11 cellular contexts compared by ENCODE assay signal in the genomic region with DNA sequence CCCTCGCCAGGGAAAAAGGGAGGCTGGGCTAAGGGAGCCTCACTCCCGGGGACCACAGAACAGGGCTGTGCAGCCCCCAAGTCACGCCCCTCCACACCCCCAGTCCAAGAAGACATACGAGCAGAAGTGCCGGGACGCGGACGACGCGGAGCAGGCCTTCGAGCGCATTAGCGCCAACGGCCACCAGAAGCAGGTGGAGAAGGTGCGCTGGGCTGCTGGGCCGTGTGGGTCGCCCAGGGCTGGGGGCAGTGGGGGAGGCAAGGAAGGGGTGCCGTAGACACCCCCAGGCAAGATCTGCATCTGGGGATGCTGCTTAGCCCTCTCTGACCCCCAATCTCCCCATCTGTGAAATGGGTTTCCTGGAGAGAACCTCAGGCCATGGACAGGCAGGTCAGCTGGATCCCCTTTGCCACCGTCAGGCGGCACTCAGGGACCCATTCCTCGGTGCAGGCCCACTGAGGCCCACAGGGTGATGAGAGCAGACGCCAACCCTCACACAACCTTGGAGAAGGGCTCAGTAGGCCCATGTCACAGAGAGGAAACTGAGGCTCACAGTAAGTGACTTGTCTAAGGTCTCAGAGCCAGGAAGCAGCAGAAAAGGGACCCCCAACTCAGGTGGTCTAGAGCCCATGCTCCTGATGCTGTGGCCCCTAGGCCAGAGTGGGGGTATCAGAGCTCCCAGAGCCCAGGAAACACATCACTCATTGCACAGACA. TPM values are rescaled to one million over a fixed set of nuclear protein-coding genes. Genes with fewer than 3 reads are reported as not detected.
DNase-seq lines count a peak whose midpoint lies in the region; ATAC-seq and TF ChIP-seq lines count a peak whose summit lies in the region.
"Had no signal": no experiment of that assay in that cellular context is flagged by ENCODE, and none has a peak within 500 bp of the region (broad histone marks: within the 10 kb centered on the region; RNA-seq: fewer than 3 reads in every experiment).

No MANE protein-coding gene starts in this region.

- no peak overlapping the region for H3K9ac ChIP-seq in HUES48 (ENCODE audit: low read depth, low read length)
- no peak overlapping the region for H3K9ac ChIP-seq in skeletal muscle satellite cell (ENCODE audit: low read depth, low read length)

- H3K27me3 ChIP-seq in HUES48 (ENCODE audit: control insufficient read depth, insufficient read depth, low read length): peaks cover 3% of the 10 kb centered on the region
- peaks cover 2% of the 10 kb centered on the region for H3K27me3 ChIP-seq in skeletal muscle satellite cell (ENCODE audit: control insufficient read depth, insufficient read depth, low read length)

- DNase-seq in astrocyte of the cerebellum (ENCODE audit: low read depth) (no peak), DMS 273 (lab: John Stamatoyannopoulos, UW; ENCODE audit: unreplicated experiment) (no peak), GM13977 (ENCODE audit: low spot score) (no peak)
- DNase-seq in effector CD4-positive, alpha-beta T cell: no peak
- DNase-seq: stimulated activated naive CD4-positive, alpha-beta T cell treated with Interleukin-2 at 50 U/mL for 16 hours had no signal

- H3K4me3 ChIP-seq in HUES48 (ENCODE audit: low read depth, low read length) (peak overlapping the region; percentile 51; the same call in 1 of the 2 replicates), astrocyte of the cerebellum (ENCODE audit: low read depth, low read length) (peak overlapping the region; percentile 27), iPS-18c (ENCODE audit: insufficient read depth, low read depth, low read length) (peak overlapping the region; percentile 38), skeletal muscle satellite cell (ENCODE audit: low read length) (peak overlapping the region; percentile 35)
- H3K4me3 ChIP-seq: prostate gland had no signal

- H3K36me3 ChIP-seq in HUES48 (ENCODE audit: control insufficient read depth, insufficient read depth, low read length): no peaks in the 10 kb centered on the region
- H3K36me3 ChIP-seq in skeletal muscle satellite cell (ENCODE audit: insufficient read depth, low read length): no peaks in the 10 kb centered on the region
- H3K36me3 ChIP-seq: prostate gland had no signal

- peaks cover 8% of the 10 kb centered on the region; the same call in 1 of the 2 replicates for H3K4me1 ChIP-seq in HUES48 (ENCODE audit: control insufficient read depth, insufficient read depth, low read length)
- no peaks in the 10 kb centered on the region for H3K4me1 ChIP-seq in skeletal muscle satellite cell (ENCODE audit: control insufficient read depth, insufficient read depth, low read length)
- H3K4me1 ChIP-seq: prostate gland had no signal

- in situ Hi-C loops in astrocyte of the cerebellum (cut with HindIII; ENCODE audit: low sequenced_read_pairs): no loop called here
- in situ Hi-C loops in GM13977 (cut with MboI; ENCODE audit: low pct_unique_long_range_greater_than_20kb, low sequenced_read_pairs, unreplicated experiment): no loop called here

- ATAC-seq in GM21390 (IDR thresholded peaks at IDR 0.05; ENCODE audit: unreplicated experiment): no peak

- TF ChIP-seq CTCF in astrocyte of the cerebellum (IDR thresholded peaks at IDR 0.05; ENCODE audit: low read depth, low read length, missing control alignments) (no peak), GM13977 (IDR thresholded peaks at IDR 0.05; ENCODE audit: extremely low read depth, insufficient read depth, missing control alignments) (no peak)

- H3K27ac ChIP-seq in HUES48 (ENCODE audit: low read depth, low read length): no peak overlapping the region
- H3K27ac ChIP-seq: prostate gland had no signal

- no peaks in the 10 kb centered on the region for H3K9me3 ChIP-seq in HUES48 (ENCODE audit: control insufficient read depth, insufficient read depth, low read length)
- no peaks in the 10 kb centered on the region for H3K9me3 ChIP-seq in iPS-18c (ENCODE audit: control insufficient read depth, insufficient read depth, low read length)
- no peaks in the 10 kb centered on the region for H3K9me3 ChIP-seq in skeletal muscle satellite cell (replicated peaks; ENCODE audit: low read length)
- H3K9me3 ChIP-seq: prostate gland had no signal

- peak overlapping the region; percentile 19 for H3K4me2 ChIP-seq in skeletal muscle satellite cell (ENCODE audit: low read length)

RNA-seq across cellular contexts. Expression of a gene that starts 33.7 kb away (rescaled TPM):
- total RNA-seq in skeletal muscle satellite cell (2012; rRNA removed): under 0.01 and 0.22 TPM in 2 replicates
- total RNA-seq: glomerular endothelial cell had no signal

RNA-seq across cellular contexts. Expression of a gene that starts 42.3 kb away (rescaled TPM):
- 129 and 138 TPM in 2 replicates for total RNA-seq in skeletal muscle satellite cell (2012; rRNA removed)
